In genomic region chr1:71304125-71304524, GRCh38 we compare ENCODE assay signal across 17 cellular contexts.
"Had no signal": no experiment of that assay in that cellular context is flagged by ENCODE, and none has a peak within 500 bp of the region (broad histone marks: within the 10 kb centered on the region; RNA-seq: fewer than 3 reads in every experiment).

No MANE protein-coding gene starts in this region.

- H3K4me1 ChIP-seq: heart left ventricle, neural progenitor cell, thyroid gland, vagina had no signal

- H3K4me3 ChIP-seq: heart left ventricle, neural progenitor cell, pancreas, thyroid gland, vagina had no signal

- FAIRE-seq: kidney, pancreas had no signal

- H3K27me3 ChIP-seq: heart left ventricle, neural progenitor cell, pancreas, thyroid gland, vagina had no signal

- H3K4me2 ChIP-seq: neural progenitor cell had no signal

- H3K27ac ChIP-seq: heart left ventricle, neural progenitor cell, pancreas, thyroid gland, vagina had no signal

- H2AFZ ChIP-seq: neural progenitor cell had no signal

- H3K9ac ChIP-seq: neural progenitor cell had no signal

- H3K36me3 ChIP-seq: heart left ventricle, neural progenitor cell, pancreas, thyroid gland, vagina had no signal

- H3K9me3 ChIP-seq: heart left ventricle, pancreas, thyroid gland, vagina had no signal

- ATAC-seq: effector memory CD8-positive, alpha-beta T cell; esophagus mucosa; heart left ventricle had no signal

- DNase-seq: activated B cell treated with CpG ODN at 0.5 μM for 24 hours; activated CD4-positive, alpha-beta T cell treated with anti-CD3 and anti-CD28 coated beads, Interleukin-2, amount 50 U/mL, for 1 hour; activated gamma-delta T cell; activated T-cell treated with anti-CD3 and anti-CD28 coated beads, Interleukin-2, amount 50 U/mL, for 1 hour; amygdala; cerebellar nuclear complex; effector memory CD8-positive, alpha-beta T cell; foreskin fibroblast; heart left ventricle; kidney; midbrain; pancreas; retina; thyroid gland had no signal
